In genomic region chr10:51267986-51268570, GRCh38 we compare ENCODE assay signal across 1 cellular context.
TF ChIP-seq lines count a peak whose summit lies in the region.

No MANE protein-coding gene starts in this region.

TF ChIP-seq in WTC11, 78 proteins besides CTCF, POLR2A, EP300 and RAD21:
- peak; percentile 63 for TF ChIP-seq TEAD1 (CRISPR knock-in tag; IDR thresholded peaks at IDR 0.05)
- peak; percentile 41; the same call in 1 of the 2 replicates for TF ChIP-seq USF1 (CRISPR knock-in tag; IDR thresholded peaks at IDR 0.05)
